In the genomic region with DNA sequence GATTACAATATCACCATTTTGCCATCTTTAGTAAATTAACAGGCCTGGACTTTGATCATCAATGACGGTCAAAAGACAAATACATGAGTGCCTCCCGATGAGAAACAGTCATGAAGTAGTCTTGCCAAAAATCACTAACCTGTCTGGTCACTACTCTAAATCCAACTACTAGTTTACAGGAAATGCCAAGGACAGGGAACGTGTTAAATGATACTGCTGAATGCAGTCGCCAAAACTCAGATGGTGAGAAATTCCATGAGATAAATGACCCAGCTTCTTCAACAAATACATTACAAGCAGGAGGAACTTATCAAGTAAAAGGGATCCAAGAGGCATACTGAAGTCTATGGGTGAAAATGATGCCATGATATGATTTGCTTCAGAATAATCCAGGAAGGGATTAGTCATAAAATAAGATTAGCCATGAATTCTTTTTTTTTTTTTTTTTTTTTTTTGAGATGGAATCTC, we compare ENCODE assay signal across 16 cellular contexts. TPM values are rescaled to one million over a fixed set of nuclear protein-coding genes. Genes with fewer than 3 reads are reported as not detected.
DNase-seq lines count a peak whose midpoint lies in the region; ATAC-seq, FAIRE-seq and TF ChIP-seq lines count a peak whose summit lies in the region.
"Had no signal": no experiment of that assay in that cellular context is flagged by ENCODE, and none has a peak within 500 bp of the region (broad histone marks: within the 10 kb centered on the region; RNA-seq: fewer than 3 reads in every experiment).

No MANE protein-coding gene starts in this region.

- FAIRE-seq in RCC 7860 (lab: Jason Lieb, UNC) (no peak), pancreas (lab: Jason Lieb, UNC) (no peak)
- FAIRE-seq: frontal cortex, GM19239 had no signal

- no peaks in the 10 kb centered on the region for H4K20me1 ChIP-seq in GM23248 (ENCODE audit: insufficient read depth)

- no peak overlapping the region for H2AFZ ChIP-seq in GM23248
- H2AFZ ChIP-seq: parathyroid adenoma had no signal

- H3K9me2 ChIP-seq in GM23248 (ENCODE audit: insufficient read depth) = no peaks in the 10 kb centered on the region

- DNase-seq in GM23248 (peak; percentile 73), RCC 7860 (ENCODE audit: low spot score) (peak; percentile 8), epithelial cell of proximal tubule (ENCODE audit: low read depth) (peak; percentile 47), pancreas (no peak), NK-92 (lab: John Stamatoyannopoulos, UW; ENCODE audit: unreplicated experiment) (no peak), NCI-H2081 treated with DMSO at 0.1 percent for 48 hours (lab: John Stamatoyannopoulos, UW) (no peak)
- DNase-seq: activated CD8-positive, alpha-beta T cell treated with anti-CD3 and anti-CD28 coated beads, Interleukin-2, amount 10 ng/mL, durations not matched to agents 7 days and 5 days; aorta; CD4-positive, CD25-positive, alpha-beta regulatory T cell; NCI-H1105; NCI-H2171 treated with DMSO at 0.1 percent for 48 hours; testis had no signal

- no peak for TF ChIP-seq CTCF in epithelial cell of proximal tubule (conservative IDR thresholded peaks at IDR 0.05; ENCODE audit: low read depth, low read length)
- no peak for TF ChIP-seq CTCF in pancreas (IDR thresholded peaks at IDR 0.05)

- in situ Hi-C loops in GM23248 (cut with MboI) = no loop called here

- ATAC-seq in pancreas = peak in 3 of 4 donors; percentile 49 to 64 (median 61)
- no peak for ATAC-seq in GM18519 (IDR thresholded peaks at IDR 0.05; ENCODE audit: low FRiP score, unreplicated experiment)
- ATAC-seq: activated CD8-positive, alpha-beta T cell treated with anti-CD3 and anti-CD28 coated beads, Interleukin-2, amount 10 ng/mL, durations not matched to agents 7 days and 5 days had no signal

- WGBS in GM23248 (ENCODE audit: low coverage in 1 of 2, low lambda C conversion rate in 2 of 2, missing lambda C conversion rate in 2 of 2), 2 experiments = 26 to 36% methylated on average over 4 of the region's 4 CpGs
- WGBS in pancreas, 2 donors = 6 to 10% methylated on average over 4 of the region's 4 CpGs

- peaks cover 24% of the 10 kb centered on the region for H3F3A ChIP-seq in GM23248 (ENCODE audit: insufficient read depth)

- no peaks in the 10 kb centered on the region for H3K79me2 ChIP-seq in GM23248 (ENCODE audit: insufficient read depth)
- H3K79me2 ChIP-seq: parathyroid adenoma had no signal

- peaks cover 35% of the 10 kb centered on the region for H3K4me1 ChIP-seq in GM23248 (ENCODE audit: insufficient read depth)
- H3K4me1 ChIP-seq in pancreas = peaks cover 0 to 13% (median 10%) of the 10 kb centered on the region in 3 donors
- H3K4me1 ChIP-seq: parathyroid adenoma, testis had no signal

- H3K27me3 ChIP-seq in GM23248 (replicated peaks; ENCODE audit: insufficient read depth) = no peaks in the 10 kb centered on the region
- no peaks in the 10 kb centered on the region for H3K27me3 ChIP-seq in pancreas
- H3K27me3 ChIP-seq: testis had no signal

- intact Hi-C loops in pancreas (cut with DNase I) = no loop called here

- no peak overlapping the region for H3K9ac ChIP-seq in GM23248
- H3K9ac ChIP-seq: parathyroid adenoma had no signal

- H3K27ac ChIP-seq in GM23248 (peak overlapping the region; percentile 59), pancreas (peak overlapping the region in 2 of 4 donors; percentile 37 to 70)
- H3K27ac ChIP-seq: parathyroid adenoma, testis had no signal

- peak overlapping the region; percentile 37 for H3K4me2 ChIP-seq in GM23248 (ENCODE audit: unreplicated experiment)

- no peaks in the 10 kb centered on the region for H3K9me3 ChIP-seq in GM23248 (ENCODE audit: low read depth)
- no peaks in the 10 kb centered on the region for H3K9me3 ChIP-seq in pancreas
- H3K9me3 ChIP-seq: testis had no signal

- H3K4me3 ChIP-seq in GM23248 = no peak overlapping the region
- no peak overlapping the region for H3K4me3 ChIP-seq in epithelial cell of proximal tubule (ENCODE audit: low read depth, low read length)
- no peak overlapping the region for H3K4me3 ChIP-seq in pancreas
- H3K4me3 ChIP-seq: testis had no signal

- H3K36me3 ChIP-seq in GM23248 (ENCODE audit: low read depth) (no peaks in the 10 kb centered on the region), pancreas (no peaks in the 10 kb centered on the region)

RNA-seq across cellular contexts. Expression of gene ATP13A3, which starts 35.8 kb away (rescaled TPM):
- 232 and 241 TPM in 2 replicates for total RNA-seq in GM23248 (2014; rRNA removed; shearing (Covaris generic))
- polyA plus RNA-seq in GM23248 (2016; fragmentation: Nextera tagmentation; extraction: Ambion mirVana) (22.3 and 23.7 TPM in 2 replicates), pancreas (10 to 100 TPM in 1 of 2 donors, 1 to 10 TPM in 1; 9.3 to 17.6 TPM)
- total RNA-seq in epithelial cell of proximal tubule (88.1 and 102 TPM in 2 replicates), pancreas (10 to 100 TPM; 17.9 to 66.6 (median 28.9) TPM)

Comparison
In these comparisons a context has a peak if more than half of its experiments do, and no peak if none do; other contexts are left out.
1. DNase-seq: peak in GM23248 (single experiment), RCC 7860 (single experiment) and epithelial cell of proximal tubule (single experiment); none in pancreas (0 of 6), NK-92 (single experiment) and NCI-H2081 treated with DMSO at 0.1 percent for 48 hours (single experiment).